Comparison of ENCODE assay signal across 24 cellular contexts in genomic region chr17:36680701-36681202, GRCh38.
A peak's percentile ranks its signal among the peaks of the same experiment; 100 is the strongest.
DNase-seq lines count a peak whose midpoint lies in the region; ATAC-seq, FAIRE-seq and TF ChIP-seq lines count a peak whose summit lies in the region.
"Had no signal": no experiment of that assay in that cellular context is flagged by ENCODE, and none has a peak within 500 bp of the region (broad histone marks: within the 10 kb centered on the region; RNA-seq: fewer than 3 reads in every experiment).

No MANE protein-coding gene starts in this region.

- CTCF ChIA-PET in HEK293 (lab: Yijun Ruan, JAX): interaction anchor here (1.1 kb wide), 1 partner anchor 55 kb away, joined by 5 read pairs; no protein-coding TSS in a partner anchor
- CTCF ChIA-PET in SK-N-SH (lab: Yijun Ruan, JAX): interaction anchor here (1.1 to 1.4 kb wide), 3 partner anchors 60 to 494 kb away, joined by 3 to 4 read pairs (median 3); partner anchors contain the start of gene AATF
- CTCF ChIA-PET in H1 (lab: Charles Lee; ENCODE audit: partially characterized antibody): interaction anchor here (1.6 to 1.9 kb wide), 2 partner anchors 24 to 88 kb away, joined by 3 to 4 read pairs; no protein-coding TSS in a partner anchor
- CTCF ChIA-PET in activated CD4-positive, alpha-beta T cell treated with anti-CD3 and anti-CD28 coated beads for 36 hours (lab: Charles Lee): no interaction called here
- CTCF ChIA-PET in activated CD4-positive, alpha-beta T cell treated with anti-CD3 and anti-CD28 coated beads, Interleukin-2, amount 10 ng/mL, durations not matched to agents 7 days and 5 days (lab: Charles Lee): no interaction called here

- 17% methylated on average over 6 of the region's 6 CpGs for WGBS in SK-N-SH (ENCODE audit: low lambda C conversion rate)
- WGBS in H1 (ENCODE audit: extremely low coverage in 1 of 2, insufficient coverage in 1 of 2, insufficient read length in 1 of 2, insufficient replicate concordance in 2 of 2, low coverage in 1 of 2, low lambda C conversion rate in 2 of 2, missing lambda C conversion rate in 1 of 2), 2 experiments: 84% methylated on average over 6 of the region's 6 CpGs; no CpG with 5 or more reads in 1 of the 2 experiments

- no peaks in the 10 kb centered on the region for H3K9me3 Mint-ChIP-seq in activated CD4-positive, alpha-beta T cell treated with anti-CD3 and anti-CD28 coated beads for 36 hours (ENCODE audit: low read depth)
- no peaks in the 10 kb centered on the region for H3K9me3 Mint-ChIP-seq in activated CD4-positive, alpha-beta T cell treated with anti-CD3 and anti-CD28 coated beads, Interleukin-2, amount 10 ng/mL, durations not matched to agents 7 days and 5 days
- no peaks in the 10 kb centered on the region for H3K9me3 Mint-ChIP-seq in type B pancreatic cell
- H3K9me3 Mint-ChIP-seq: CD4-positive, CD25-positive, alpha-beta regulatory T cell; CD8-positive, alpha-beta memory T cell; HFFc6 had no signal

- H3K4me1 ChIP-seq in BLaER1 (peaks cover 29% of the 10 kb centered on the region), HEK293 (ENCODE audit: control insufficient read depth, insufficient read depth, low read length) (no peaks in the 10 kb centered on the region), SK-N-SH (ENCODE audit: control insufficient read depth in 1 of 2, insufficient read depth in 2 of 2, low read depth in 1 of 2, low read length in 1 of 2) (peaks cover 0 to 25% of the 10 kb centered on the region in 2 experiments; a peak in 2 of 4 replicates), H1 (replicated peaks in 1 of 4; ENCODE audit: control insufficient read depth in 3 of 4, insufficient read depth in 4 of 4, low read length in 3 of 4) (peaks cover 2 to 12% (median 6%) of the 10 kb centered on the region in 4 experiments; a peak in 6 of 7 replicates)

- no peak overlapping the region for H3K14ac ChIP-seq in H1 (ENCODE audit: insufficient read length)

- intact Hi-C loops in activated CD4-positive, alpha-beta T cell treated with anti-CD3 and anti-CD28 coated beads for 36 hours (cut with DNase I, micrococcal nuclease): no loop called here

- H4K91ac ChIP-seq in H1 (replicated peaks; ENCODE audit: insufficient read length, low read length): peak overlapping the region; percentile 35

- H3K79me1 ChIP-seq in H1 (ENCODE audit: low read depth, low read length): no peaks in the 10 kb centered on the region

- TF ChIP-seq CTCF in HEK293 (tag by site-specific recombination; IDR thresholded peaks at IDR 0.05) (no peak), SK-N-SH (IDR thresholded peaks at IDR 0.05) (no peak), H1 (IDR thresholded peaks at IDR 0.05; ENCODE audit: control extremely low read depth in 1 of 3, insufficient read depth in 1 of 3, low read depth in 1 of 3, low read length in 3 of 3) (no peak), type B pancreatic cell (conservative IDR thresholded peaks at IDR 0.05) (no peak)

- TF ChIP-seq POLR2A in H1 (IDR thresholded peaks at IDR 0.05; ENCODE audit: control extremely low read depth in 1 of 2, low read depth in 2 of 2, low read length in 2 of 2): no peak

- H4K20me1 ChIP-seq in BLaER1: no peaks in the 10 kb centered on the region
- H4K20me1 ChIP-seq in SK-N-SH (ENCODE audit: insufficient read depth): no peaks in the 10 kb centered on the region
- peaks cover 0 to 1% of the 10 kb centered on the region in 2 experiments for H4K20me1 ChIP-seq in H1 (replicated peaks in 1 of 2; ENCODE audit: control insufficient read depth in 1 of 2, insufficient read depth in 2 of 2, low read length in 2 of 2)

- H3K23me2 ChIP-seq in H1 (ENCODE audit: low read depth, low read length): no peaks in the 10 kb centered on the region

- H3K9me2 ChIP-seq in SK-N-SH: no peaks in the 10 kb centered on the region

- H3K36me3 ChIP-seq in BLaER1 (no peaks in the 10 kb centered on the region), HEK293 (ENCODE audit: control insufficient read depth in 2 of 2, insufficient read depth in 1 of 2, low read length in 2 of 2) (no peaks in the 10 kb centered on the region), SK-N-SH (replicated peaks in 1 of 2; ENCODE audit: control insufficient read depth in 1 of 2, insufficient read depth in 2 of 2, low read length in 1 of 2) (no peaks in the 10 kb centered on the region), H1 (ENCODE audit: control insufficient read depth in 2 of 4, insufficient read depth in 4 of 4, low read length in 3 of 4) (no peaks in the 10 kb centered on the region)

- H3K9me3 ChIP-seq in BLaER1 (no peaks in the 10 kb centered on the region), HEK293 (ENCODE audit: control insufficient read depth, insufficient read depth, low read depth, low read length) (no peaks in the 10 kb centered on the region), SK-N-SH (no peaks in the 10 kb centered on the region), H1 (ENCODE audit: insufficient read depth in 2 of 2, low read depth in 1 of 2, low read length in 1 of 2) (no peaks in the 10 kb centered on the region)

- peak overlapping the region; percentile 44 for H3K27ac ChIP-seq in BLaER1
- H3K27ac ChIP-seq in HEK293 (ENCODE audit: extremely low read depth, low read depth, low read length): no peak overlapping the region
- peak overlapping the region in 1 of 2 experiments; percentile 55; a peak in 2 of 4 replicates for H3K27ac ChIP-seq in SK-N-SH (ENCODE audit: low read depth in 2 of 2, low read length in 1 of 2)
- no peak overlapping the region for H3K27ac ChIP-seq in H1 (ENCODE audit: low read depth, low read length)

- no peak overlapping the region for H3K18ac ChIP-seq in H1 (ENCODE audit: extremely low read depth, low read length)

- no peak for FAIRE-seq in H1 (lab: Jason Lieb, UNC)
- FAIRE-seq: GM12878, GM19239, HTR-8/SVneo had no signal

- H3K4ac ChIP-seq in H1 (replicated peaks; ENCODE audit: insufficient read length, low read depth, low read length): no peak overlapping the region

- no peak overlapping the region for H3K27ac Mint-ChIP-seq in activated CD4-positive, alpha-beta T cell treated with anti-CD3 and anti-CD28 coated beads for 36 hours
- H3K27ac Mint-ChIP-seq in activated CD4-positive, alpha-beta T cell treated with anti-CD3 and anti-CD28 coated beads, Interleukin-2, amount 10 ng/mL, durations not matched to agents 7 days and 5 days: no peak overlapping the region
- H3K27ac Mint-ChIP-seq in type B pancreatic cell: no peak overlapping the region
- H3K27ac Mint-ChIP-seq: CD4-positive, CD25-positive, alpha-beta regulatory T cell; HFFc6 had no signal

- no peak overlapping the region for H2BK20ac ChIP-seq in H1 (ENCODE audit: low read length)

- H3F3A ChIP-seq in SK-N-SH (replicated peaks; ENCODE audit: insufficient read depth): no peaks in the 10 kb centered on the region

- H4K8ac ChIP-seq in H1 (ENCODE audit: extremely low read depth, insufficient read depth, low read length): peak overlapping the region; percentile 26; the same call in 1 of the 2 replicates

- H3K4me2 ChIP-seq in BLaER1 (peak overlapping the region; percentile 72), SK-N-SH (no peak overlapping the region), H1 (ENCODE audit: insufficient read depth in 1 of 2, low read depth in 2 of 2, low read length in 2 of 2) (peak overlapping the region in 1 of 2 experiments; percentile 16; a peak in 1 of 4 replicates)

- DNase-seq in SK-N-SH (peak; percentile 60), H1 (ENCODE audit: low read depth in 1 of 2, low spot score in 2 of 2) (no peak), type B pancreatic cell (ENCODE audit: extremely low spot score, unreplicated experiment) (no peak)
- no peak for DNase-seq in activated CD4-positive, alpha-beta T cell treated with anti-CD3 and anti-CD28 coated beads for 36 hours
- no peak for DNase-seq in activated CD4-positive, alpha-beta T cell treated with anti-CD3 and anti-CD28 coated beads, Interleukin-2, amount 10 ng/mL, durations not matched to agents 7 days and 5 days
- DNase-seq: AML-193; C1 segment of cervical spinal cord; CD4-positive, CD25-positive, alpha-beta regulatory T cell; CD8-positive, alpha-beta memory T cell; COR-L47; DMS 273 treated with DMSO at 0.1 percent for 48 hours; DMS53; DND-41; EL; HCEC 1CT; HFFc6; IMR-90; KBM-7 had no signal

- H2BK15ac ChIP-seq in H1 (ENCODE audit: low read length): no peak overlapping the region

- no peaks in the 10 kb centered on the region for H3K27me3 Mint-ChIP-seq in activated CD4-positive, alpha-beta T cell treated with anti-CD3 and anti-CD28 coated beads for 36 hours
- peaks cover 2% of the 10 kb centered on the region for H3K27me3 Mint-ChIP-seq in activated CD4-positive, alpha-beta T cell treated with anti-CD3 and anti-CD28 coated beads, Interleukin-2, amount 10 ng/mL, durations not matched to agents 7 days and 5 days
- peaks cover 35% of the 10 kb centered on the region for H3K27me3 Mint-ChIP-seq in type B pancreatic cell
- H3K27me3 Mint-ChIP-seq: CD4-positive, CD25-positive, alpha-beta regulatory T cell; CD8-positive, alpha-beta memory T cell had no signal

- no peak overlapping the region for H3K23ac ChIP-seq in H1 (ENCODE audit: insufficient read length)

- 0 out of 2 replicates have a peak overlapping the region, but pooled peaks have one; percentile 27 for H2BK12ac ChIP-seq in H1 (ENCODE audit: low read depth, low read length)

- peak in 1 of 2 experiments; percentile 66; a peak in 1 of 4 replicates for TF ChIP-seq EP300 in SK-N-SH (IDR thresholded peaks at IDR 0.05; ENCODE audit: borderline replicate concordance in 1 of 2, low read depth in 1 of 2, low read length in 1 of 2)
- TF ChIP-seq EP300 in H1 (IDR thresholded peaks at IDR 0.05; ENCODE audit: borderline replicate concordance in 1 of 2, low read depth in 2 of 2, low read length in 2 of 2): no peak

- peak overlapping the region; percentile 68; the same call in 1 of the 2 replicates for H2BK5ac ChIP-seq in H1 (ENCODE audit: low read depth, low read length)

- H3K79me2 ChIP-seq in SK-N-SH (ENCODE audit: insufficient read depth) (no peaks in the 10 kb centered on the region), H1 (ENCODE audit: control insufficient read depth in 1 of 2, insufficient read depth in 2 of 2, low read length in 2 of 2) (no peaks in the 10 kb centered on the region)

- H3K56ac ChIP-seq in H1 (replicated peaks; ENCODE audit: insufficient read length, low read depth, low read length): no peak overlapping the region

- no peak overlapping the region for H2AFZ ChIP-seq in SK-N-SH (ENCODE audit: low read depth)
- no peak overlapping the region for H2AFZ ChIP-seq in H1 (ENCODE audit: low read length)

- POLR2A ChIA-PET in HEK293 (lab: Yijun Ruan, JAX) (no interaction called here), SK-N-SH (lab: Yijun Ruan, JAX) (no interaction called here), H1 (lab: Charles Lee; ENCODE audit: partially characterized antibody) (no interaction called here)
- POLR2A ChIA-PET in activated CD4-positive, alpha-beta T cell treated with anti-CD3 and anti-CD28 coated beads for 36 hours (lab: Charles Lee): no interaction called here
- POLR2A ChIA-PET in activated CD4-positive, alpha-beta T cell treated with anti-CD3 and anti-CD28 coated beads, Interleukin-2, amount 10 ng/mL, durations not matched to agents 7 days and 5 days (lab: Charles Lee): no interaction called here

- no peak overlapping the region for H3K4me3 ChIP-seq in BLaER1
- H3K4me3 ChIP-seq in HEK293 (ENCODE audit: low read depth, low read length): no peak overlapping the region
- no peak overlapping the region for H3K4me3 ChIP-seq in SK-N-SH (ENCODE audit: low read depth in 2 of 2, low read length in 1 of 2)
- no peak overlapping the region for H3K4me3 ChIP-seq in H1 (ENCODE audit: extremely low read depth in 1 of 4, insufficient read depth in 2 of 4, low read depth in 3 of 4, low read length in 4 of 4)
- H3K4me3 ChIP-seq: GM12878 had no signal

- no peak overlapping the region for H3K4me3 Mint-ChIP-seq in activated CD4-positive, alpha-beta T cell treated with anti-CD3 and anti-CD28 coated beads for 36 hours
- no peak overlapping the region for H3K4me3 Mint-ChIP-seq in activated CD4-positive, alpha-beta T cell treated with anti-CD3 and anti-CD28 coated beads, Interleukin-2, amount 10 ng/mL, durations not matched to agents 7 days and 5 days
- no peak overlapping the region for H3K4me3 Mint-ChIP-seq in type B pancreatic cell
- H3K4me3 Mint-ChIP-seq: CD4-positive, CD25-positive, alpha-beta regulatory T cell; CD8-positive, alpha-beta memory T cell; HFFc6 had no signal

- no peak overlapping the region for H4K5ac ChIP-seq in H1 (ENCODE audit: insufficient read length, low read depth, low read length)

- no peaks in the 10 kb centered on the region for H3K27me3 ChIP-seq in BLaER1
- no peaks in the 10 kb centered on the region for H3K27me3 ChIP-seq in SK-N-SH (ENCODE audit: insufficient read depth)
- H3K27me3 ChIP-seq in H1 (replicated peaks in 1 of 4; ENCODE audit: control insufficient read depth in 3 of 4, extremely low read depth in 1 of 4, insufficient read depth in 3 of 4, low read length in 3 of 4): no peaks in the 10 kb centered on the region

- no peak for ATAC-seq in activated CD4-positive, alpha-beta T cell treated with anti-CD3 and anti-CD28 coated beads for 36 hours
- no peak for ATAC-seq in HG02884 (IDR thresholded peaks at IDR 0.05; ENCODE audit: unreplicated experiment)
- ATAC-seq: GM12878 had no signal

- peaks cover 9% of the 10 kb centered on the region for H3K4me1 Mint-ChIP-seq in activated CD4-positive, alpha-beta T cell treated with anti-CD3 and anti-CD28 coated beads for 36 hours
- H3K4me1 Mint-ChIP-seq in activated CD4-positive, alpha-beta T cell treated with anti-CD3 and anti-CD28 coated beads, Interleukin-2, amount 10 ng/mL, durations not matched to agents 7 days and 5 days: peaks cover 12% of the 10 kb centered on the region
- peaks cover 4% of the 10 kb centered on the region for H3K4me1 Mint-ChIP-seq in type B pancreatic cell (ENCODE audit: unreplicated experiment)

- no peak for TF ChIP-seq RAD21 in SK-N-SH (IDR thresholded peaks at IDR 0.05; ENCODE audit: low read length)
- TF ChIP-seq RAD21 in H1 (IDR thresholded peaks at IDR 0.05 in 1 of 2, conservative IDR thresholded peaks at IDR 0.05 in 1 of 2; ENCODE audit: low read depth in 2 of 2, low read length in 2 of 2): no peak

- no peaks in the 10 kb centered on the region for H3K36me3 Mint-ChIP-seq in activated CD4-positive, alpha-beta T cell treated with anti-CD3 and anti-CD28 coated beads for 36 hours (ENCODE audit: low read depth)
- H3K36me3 Mint-ChIP-seq in activated CD4-positive, alpha-beta T cell treated with anti-CD3 and anti-CD28 coated beads, Interleukin-2, amount 10 ng/mL, durations not matched to agents 7 days and 5 days (ENCODE audit: low read depth): no peaks in the 10 kb centered on the region
- H3K36me3 Mint-ChIP-seq in type B pancreatic cell: no peaks in the 10 kb centered on the region
- H3K36me3 Mint-ChIP-seq: CD8-positive, alpha-beta memory T cell had no signal

- H3K9ac ChIP-seq in BLaER1 (peak overlapping the region; percentile 44; the same call in 1 of the 2 replicates), SK-N-SH (no peak overlapping the region), H1 (replicated peaks in 1 of 4; ENCODE audit: extremely low read depth in 1 of 4, low read depth in 3 of 4, low read length in 3 of 4) (no peak overlapping the region)

- H2AK5ac ChIP-seq in H1 (ENCODE audit: low read depth, low read length): peak overlapping the region; percentile 65; the same call in 1 of the 2 replicates

- H2BK120ac ChIP-seq in H1 (replicated peaks; ENCODE audit: low read depth, low read length): no peak overlapping the region

Comparison
In these comparisons a context has a peak if more than half of its experiments do, and no peak if none do; other contexts are left out.
1. CTCF ChIA-PET loops: an anchor here in HEK293 (1.1 kb wide), SK-N-SH (1.1 to 1.4 kb wide) and H1 (1.6 to 1.9 kb wide); none called in activated CD4-positive, alpha-beta T cell treated with anti-CD3 and anti-CD28 coated beads for 36 hours and activated CD4-positive, alpha-beta T cell treated with anti-CD3 and anti-CD28 coated beads, Interleukin-2, amount 10 ng/mL, durations not matched to agents 7 days and 5 days.